28 cellular contexts compared by ENCODE assay signal in the genomic region with DNA sequence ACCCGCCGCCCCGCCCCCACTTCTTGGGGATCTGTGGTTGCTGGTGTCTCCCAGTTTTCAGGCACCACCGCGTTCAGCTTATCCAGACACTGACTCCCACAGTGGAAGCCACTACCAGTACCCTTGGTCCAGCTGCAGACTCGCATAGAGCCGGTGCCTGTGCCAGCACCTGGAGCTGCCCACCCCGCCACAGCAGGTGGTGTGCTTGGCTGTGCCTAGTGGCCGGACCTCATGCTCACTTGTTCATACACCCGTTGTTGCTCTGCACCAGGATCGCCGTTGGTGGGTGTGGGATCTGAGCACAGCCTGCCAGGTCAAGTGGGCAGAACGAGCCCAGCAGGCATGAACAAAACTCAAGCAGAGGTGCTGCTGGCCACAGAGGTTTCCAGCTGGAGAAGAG.
"Had no signal": no experiment of that assay in that cellular context is flagged by ENCODE, and none has a peak within 500 bp of the region (broad histone marks: within the 10 kb centered on the region; RNA-seq: fewer than 3 reads in every experiment).

No MANE protein-coding gene starts in this region.

- H3K36me3 ChIP-seq: neural progenitor cell, neutrophil, pancreas, right lobe of liver, spleen, suprapubic skin, tibial artery, transverse colon, upper lobe of right lung, uterus had no signal

- H3K4me3 ChIP-seq: neural progenitor cell, pancreas, psoas muscle, right lobe of liver, skin epidermis, smooth muscle cell, spleen, suprapubic skin, testis, tibial artery, transverse colon, upper lobe of right lung, uterus had no signal

- FAIRE-seq: pancreas had no signal

- H3K4me1 ChIP-seq: neural progenitor cell, pancreas, psoas muscle, right lobe of liver, spleen, suprapubic skin, testis, tibial artery, transverse colon, upper lobe of right lung, uterus had no signal

- H3K9me3 ChIP-seq: neutrophil, pancreas, right lobe of liver, testis, transverse colon, upper lobe of right lung, uterus had no signal

- DNase-seq: naive thymus-derived CD4-positive, alpha-beta T cell; natural killer cell; nucleus accumbens; spleen; stimulated activated CD4-positive, alpha-beta T cell treated with anti-CD3 and anti-CD28 coated beads, Interleukin-12 subunit alpha, Interleukin-12 subunit beta, amount 100 ng/mL, for 4 hours; stimulated activated CD4-positive, alpha-beta T cell treated with anti-CD3 and anti-CD28 coated beads, Interleukin-1b, Interleukin-23, amount 100 ng/mL, for 48 hours; stimulated activated CD4-positive, alpha-beta T cell treated with anti-CD3 and anti-CD28 coated beads, Interleukin-4, amount 100 ng/mL, for 1 hour; stimulated activated CD4-positive, alpha-beta T cell treated with anti-CD3 and anti-CD28 coated beads, Interleukin-4, amount 100 ng/mL, for 4 hours; stimulated activated CD8-positive, alpha-beta memory T cell treated with anti-CD3 and anti-CD28 coated beads, Interleukin-4, amount 100 ng/mL, for 48 hours; stimulated activated naive CD4-positive, alpha-beta T cell; stimulated activated naive CD8-positive, alpha-beta T cell treated with anti-CD3 and anti-CD28 coated beads, Interleukin-15, amount 100 ng/mL, for 72 hours; stimulated activated naive CD8-positive, alpha-beta T cell treated with anti-CD3 and anti-CD28 coated beads, Interleukin-15, Interleukin-2, amounts not matched to agents 100 U/mL and 50 U/mL, for 24 hours; substantia nigra; testis; tibial artery; transverse colon; upper lobe of right lung; uterus had no signal

- H3K9ac ChIP-seq: neural progenitor cell had no signal

- H3K27ac ChIP-seq: neural progenitor cell, neutrophil, pancreas, psoas muscle, right lobe of liver, skin epidermis, spleen, suprapubic skin, testis, tibial artery, transverse colon, upper lobe of right lung, uterus had no signal

- ATAC-seq: naive thymus-derived CD4-positive, alpha-beta T cell; natural killer cell; pancreas; psoas muscle; right cardiac atrium; stimulated activated memory B cell treated with anti-CD40 and anti-IgM and Interleukin-4, amounts not matched to agents 10 μg/mL and 1 μg/mL and 100 μg/mL, for 72 hours; stimulated activated naive CD8-positive, alpha-beta T cell treated with anti-CD3 and anti-CD28 coated beads, Interleukin-15, amount 100 ng/mL, for 72 hours; stimulated activated naive CD8-positive, alpha-beta T cell treated with anti-CD3 and anti-CD28 coated beads, Interleukin-15, Interleukin-2, amounts not matched to agents 100 U/mL and 50 U/mL, for 24 hours; upper lobe of right lung had no signal
